In the genomic region with DNA sequence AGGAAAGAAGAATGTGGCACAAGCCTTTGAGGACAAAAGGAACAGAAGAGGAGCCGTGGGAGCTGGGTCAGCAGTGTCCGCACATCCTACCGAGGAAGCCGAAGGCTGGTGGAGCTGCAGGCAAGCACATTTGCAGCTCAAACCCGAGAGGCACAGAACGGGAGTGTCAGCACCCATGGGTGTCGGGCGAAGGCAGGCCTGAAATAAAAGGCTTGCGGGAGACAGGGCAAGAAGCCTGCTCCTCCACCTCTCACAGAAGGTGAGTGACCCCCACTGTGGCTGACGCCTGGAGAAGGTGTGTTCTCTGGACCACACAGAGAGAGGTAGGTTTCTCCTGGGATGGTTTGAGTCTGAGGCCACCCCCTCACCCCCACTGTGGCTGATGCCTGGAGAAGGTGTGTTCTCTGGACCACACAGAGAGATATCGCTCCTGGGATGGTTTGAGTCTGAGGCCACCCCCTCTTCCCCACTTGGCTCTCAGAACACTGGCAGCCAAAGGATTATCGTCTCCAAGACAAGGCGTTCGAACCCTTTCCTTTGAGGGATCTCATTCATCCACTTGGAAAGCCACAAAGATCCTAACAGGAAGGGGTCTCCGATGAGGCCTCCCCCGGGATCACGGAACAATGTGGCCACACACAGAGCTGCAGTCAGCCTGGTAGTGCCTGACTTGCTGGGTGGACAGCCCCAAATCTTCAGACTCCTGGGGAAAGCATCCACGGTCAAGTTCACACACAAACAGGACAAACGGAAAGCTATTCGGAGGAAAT, we compare ENCODE assay signal across 23 cellular contexts. TPM values are rescaled to one million over a fixed set of nuclear protein-coding genes. Genes with fewer than 3 reads are reported as not detected.
"Had no signal": no experiment of that assay in that cellular context is flagged by ENCODE, and none has a peak within 500 bp of the region (broad histone marks: within the 10 kb centered on the region; RNA-seq: fewer than 3 reads in every experiment).

No MANE protein-coding gene starts in this region.

- H3K36me3 ChIP-seq: esophagus squamous epithelium, left ventricle myocardium inferior, lower lobe of right lung, neutrophil, suprapubic skin, thyroid gland, uterus had no signal

- H3K27ac Mint-ChIP-seq: memory B cell, nephron progenitor cell, type B pancreatic cell had no signal

- H3K4me3 ChIP-seq: esophagus squamous epithelium, hepatocyte, left ventricle myocardium inferior, lower lobe of right lung, suprapubic skin, thyroid gland, uterus had no signal

- H3K4me1 ChIP-seq: uterus had no signal

- H3K9me3 Mint-ChIP-seq: type B pancreatic cell had no signal

- DNase-seq: dermis blood vessel endothelial cell; esophagus squamous epithelium; foreskin fibroblast; head of caudate nucleus; kidney; left ventricle myocardium inferior; lower lobe of right lung; nephron progenitor cell; right cardiac atrium; small intestine; stimulated activated CD4-positive, alpha-beta T cell treated with anti-CD3 and anti-CD28 coated beads, Interleukin-12 subunit alpha, Interleukin-12 subunit beta, amount 100 ng/mL, for 4 hours; thyroid gland; uterus had no signal

- H3K27ac ChIP-seq: hepatocyte, left ventricle myocardium inferior, lower lobe of right lung, neutrophil, suprapubic skin, thyroid gland, uterus had no signal

- ATAC-seq: left cardiac atrium; lower lobe of right lung; naive thymus-derived CD4-positive, alpha-beta T cell; right cardiac atrium had no signal

- H3K36me3 Mint-ChIP-seq: memory B cell, type B pancreatic cell had no signal

- H3K4me3 Mint-ChIP-seq: memory B cell, nephron progenitor cell, type B pancreatic cell had no signal

- H3K27me3 ChIP-seq: hepatocyte, suprapubic skin, thyroid gland, uterus had no signal

- H3K9me3 ChIP-seq: esophagus squamous epithelium, lower lobe of right lung, neutrophil, suprapubic skin, thyroid gland, uterus had no signal

- H3K4me1 Mint-ChIP-seq: memory B cell had no signal

RNA-seq across cellular contexts. Expression of a gene that starts 59.0 kb away (rescaled TPM):
- total RNA-seq: dermis blood vessel endothelial cell; epithelial cell of proximal tubule; esophagus squamous epithelium; kidney; left cardiac atrium; lower lobe of right lung; mononuclear cell; naive thymus-derived CD4-positive, alpha-beta T cell; osteocyte; suprapubic skin; thyroid gland; uterus had no signal
